Comparison of ENCODE assay signal across 8 cellular contexts in genomic region chr13:34941436-34941834, GRCh38. TPM values are rescaled to one million over a fixed set of nuclear protein-coding genes. Genes with fewer than 3 reads are reported as not detected.
DNase-seq lines count a peak whose midpoint lies in the region; ATAC-seq, FAIRE-seq and TF ChIP-seq lines count a peak whose summit lies in the region.

No MANE protein-coding gene starts in this region.

- H3K27ac ChIP-seq in SJSA1: no peak overlapping the region

- H3K9me3 Mint-ChIP-seq in progenitor cell of endocrine pancreas (ENCODE audit: low read depth): no peaks in the 10 kb centered on the region

- H3K27ac Mint-ChIP-seq in progenitor cell of endocrine pancreas: peak overlapping the region; percentile 93

- H3K36me3 ChIP-seq in SJSA1: peaks cover 4% of the 10 kb centered on the region

- no peak for ATAC-seq in HG02588 (IDR thresholded peaks at IDR 0.05; ENCODE audit: unreplicated experiment)

- no peaks in the 10 kb centered on the region for H3K9me3 ChIP-seq in SJSA1 (replicated peaks)

- DNase-seq in G401 (ENCODE audit: low spot score) (peak; percentile 66), SJSA1 (ENCODE audit: low read depth in 1 of 2, low spot score in 2 of 2) (no peak), fibroblast of villous mesenchyme (ENCODE audit: low read depth) (no peak), progenitor cell of endocrine pancreas (ENCODE audit: low spot score, unreplicated experiment) (no peak), NCI-H82 treated with DMSO at 0.1 percent for 48 hours (lab: John Stamatoyannopoulos, UW; ENCODE audit: unreplicated experiment) (no peak), GM19239 (ENCODE audit: insufficient read length, low spot score) (no peak)
- DNase-seq in activated CD4-positive, alpha-beta T cell treated with anti-CD3 and anti-CD28 coated beads, Interleukin-2, amount 50 U/mL, for 4 hours: no peak

- 0 out of 2 replicates have a peak, but pooled peaks cover 6% of the 10 kb centered on the region for H3K27me3 ChIP-seq in SJSA1 (replicated peaks)

- peaks cover 19% of the 10 kb centered on the region for H3K4me1 Mint-ChIP-seq in progenitor cell of endocrine pancreas (ENCODE audit: low read depth)

- no peaks in the 10 kb centered on the region for H3K4me1 ChIP-seq in SJSA1 (replicated peaks)

- H3K36me3 Mint-ChIP-seq in progenitor cell of endocrine pancreas (ENCODE audit: insufficient read depth): no peaks in the 10 kb centered on the region

- H3K27me3 Mint-ChIP-seq in progenitor cell of endocrine pancreas: peaks cover 25% of the 10 kb centered on the region

- FAIRE-seq in GM19239 (lab: Jason Lieb, UNC): no peak

- H3K4me3 ChIP-seq in SJSA1 (peak overlapping the region; percentile 89; the same call in 1 of the 2 replicates), fibroblast of villous mesenchyme (ENCODE audit: low read depth, low read length) (peak overlapping the region; percentile 71)

- H3K4me3 Mint-ChIP-seq in progenitor cell of endocrine pancreas (ENCODE audit: low read depth): peak overlapping the region; percentile 93

- in situ Hi-C loops in G401 (cut with HindIII; ENCODE audit: low sequenced_read_pairs): no loop called here

- TF ChIP-seq CTCF in fibroblast of villous mesenchyme (IDR thresholded peaks at IDR 0.05; ENCODE audit: insufficient read depth, low read depth, low read length): no peak
- no peak for TF ChIP-seq CTCF in progenitor cell of endocrine pancreas (IDR thresholded peaks at IDR 0.05; ENCODE audit: unreplicated experiment)

RNA-seq across cellular contexts. Expression of gene NBEA, which starts 0.6 kb away (rescaled TPM):
- 3.6 and 5.1 TPM in 2 replicates for total RNA-seq in G401 (2014; rRNA removed; shearing (Covaris generic))
- 1.6 TPM in 2 replicates for total RNA-seq in SJSA1 (2014; rRNA removed; shearing (Covaris generic))
- 3.5 and 9.5 TPM in 2 replicates for total RNA-seq in fibroblast of villous mesenchyme
- total RNA-seq in progenitor cell of endocrine pancreas: 20.9 and 21.7 TPM in 2 replicates
